ENCODE assay signal across 22 cellular contexts in the genomic region with DNA sequence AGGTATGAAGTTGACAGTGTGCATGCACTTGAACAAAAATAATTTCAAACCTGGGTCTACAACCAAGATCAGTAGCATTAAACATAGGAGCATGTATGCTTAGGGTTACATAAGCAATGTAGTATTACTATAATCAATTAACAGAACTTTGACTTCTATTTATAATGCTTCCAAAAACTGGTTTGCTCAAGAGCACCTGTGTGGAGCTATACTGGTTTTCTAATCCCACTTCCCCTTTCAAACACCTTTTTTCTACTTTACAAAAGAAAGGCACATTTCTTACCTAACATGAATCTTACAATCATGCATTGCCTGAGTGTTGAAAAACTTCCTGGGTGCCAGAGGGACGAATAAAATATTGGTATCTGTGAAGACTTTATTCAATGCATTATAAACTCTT.
DNase-seq lines count a peak whose midpoint lies in the region; ATAC-seq and TF ChIP-seq lines count a peak whose summit lies in the region.
"Had no signal": no experiment of that assay in that cellular context is flagged by ENCODE, and none has a peak within 500 bp of the region (broad histone marks: within the 10 kb centered on the region; RNA-seq: fewer than 3 reads in every experiment).

No MANE protein-coding gene starts in this region.

- TF ChIP-seq CTCF in neutrophil (IDR thresholded peaks at IDR 0.05) = no peak

- no peak overlapping the region for H3K4ac ChIP-seq in mesendoderm (ENCODE audit: low read depth, low read length)

- H3K79me2 ChIP-seq in mesendoderm (ENCODE audit: control insufficient read depth, insufficient read depth, low read length) = no peaks in the 10 kb centered on the region

- H3K36me3 ChIP-seq in neutrophil (no peaks in the 10 kb centered on the region), mesendoderm (ENCODE audit: control insufficient read depth, insufficient read depth, low read length) (no peaks in the 10 kb centered on the region)
- H3K36me3 ChIP-seq: spleen, thyroid gland had no signal

- no peak overlapping the region for H3K18ac ChIP-seq in mesendoderm (ENCODE audit: low read length)

- H3K4me3 ChIP-seq in neutrophil (ENCODE audit: low read depth in 1 of 2, low read length in 1 of 2) (no peak overlapping the region), mesendoderm (ENCODE audit: low read length) (no peak overlapping the region)
- H3K4me3 ChIP-seq: spleen, thyroid gland had no signal

- H3K27me3 ChIP-seq in neutrophil = no peaks in the 10 kb centered on the region
- H3K27me3 ChIP-seq in mesendoderm (ENCODE audit: insufficient read depth, low read length, poor library complexity) = no peaks in the 10 kb centered on the region
- H3K27me3 ChIP-seq: spleen, thyroid gland had no signal

- H3K56ac ChIP-seq in mesendoderm (ENCODE audit: low read length) = no peak overlapping the region

- H2BK5ac ChIP-seq in mesendoderm (ENCODE audit: low read length) = no peak overlapping the region

- DNase-seq in NCI-H2081 (lab: John Stamatoyannopoulos, UW) (no peak), islet precursor cell (no peak), mesendoderm (no peak)
- DNase-seq: activated CD4-positive, alpha-beta T cell treated with anti-CD3 and anti-CD28 coated beads for 36 hours; activated CD8-positive, alpha-beta memory T cell treated with anti-CD3 and anti-CD28 coated beads, Interleukin-2, amount 50 U/mL, for 4 hours; activated gamma-delta T cell treated with Interleukin-2 at 50 U/mL for 16 hours; AML-193; amniotic stem cell; effector memory CD4-positive, alpha-beta T cell; H9; head of caudate nucleus; natural killer cell; NCI-H1105 treated with DMSO at 0.1 percent for 48 hours; NCI-H774; spleen; stimulated activated naive B cell treated with anti-CD40 and anti-IgM and Interleukin-4, amounts not matched to agents 10 μg/mL and 1 μg/mL and 100 μg/mL, for 72 hours; thyroid gland had no signal

- no peak overlapping the region for H4K8ac ChIP-seq in mesendoderm (ENCODE audit: low read depth, low read length)

- no peaks in the 10 kb centered on the region for H3K9me3 ChIP-seq in neutrophil
- H3K9me3 ChIP-seq: spleen, thyroid gland had no signal

- no peaks in the 10 kb centered on the region for H3K79me1 ChIP-seq in mesendoderm (ENCODE audit: low read length)

- H4K5ac ChIP-seq in mesendoderm (ENCODE audit: low read length) = no peak overlapping the region

- H3K4me1 ChIP-seq in neutrophil (ENCODE audit: control insufficient read depth in 1 of 2, insufficient read depth in 1 of 2, low read depth in 1 of 2, low read length in 1 of 2) = peaks cover 13 to 14% of the 10 kb centered on the region in 2 experiments
- H3K4me1 ChIP-seq in mesendoderm (ENCODE audit: control insufficient read depth, low read depth, low read length) = no peaks in the 10 kb centered on the region
- H3K4me1 ChIP-seq: spleen, thyroid gland had no signal

- H2BK120ac ChIP-seq in mesendoderm (ENCODE audit: low read depth, low read length) = no peak overlapping the region

- no peak overlapping the region for H2AK5ac ChIP-seq in mesendoderm (ENCODE audit: low read length)

- WGBS in mesendoderm (ENCODE audit: extremely low coverage, insufficient coverage, low lambda C conversion rate) = no CpG with 5 or more reads among the region's 1 CpG

- peak overlapping the region; percentile 0 for H3K27ac ChIP-seq in neutrophil
- H3K27ac ChIP-seq in mesendoderm (ENCODE audit: low read depth, low read length) = no peak overlapping the region
- H3K27ac ChIP-seq: KMS-11, spleen, thyroid gland had no signal

- no peak overlapping the region for H3K4me2 ChIP-seq in mesendoderm (ENCODE audit: low read length)
- H3K4me2 ChIP-seq: KMS-11 had no signal

- no peak overlapping the region for H3K9ac ChIP-seq in mesendoderm (ENCODE audit: low read length)
- H3K9ac ChIP-seq: KMS-11 had no signal

- H3K23ac ChIP-seq in mesendoderm (ENCODE audit: low read length) = no peak overlapping the region

- ATAC-seq in GM19351 (IDR thresholded peaks at IDR 0.05; ENCODE audit: unreplicated experiment) (peak; percentile 81), GM21825 (IDR thresholded peaks at IDR 0.05; ENCODE audit: unreplicated experiment) (peak; percentile 73), HG03175 (IDR thresholded peaks at IDR 0.05; ENCODE audit: unreplicated experiment) (peak; percentile 72)
- ATAC-seq: activated CD4-positive, alpha-beta T cell treated with anti-CD3 and anti-CD28 coated beads for 36 hours; natural killer cell; stimulated activated naive B cell treated with anti-CD40 and anti-IgM and Interleukin-4, amounts not matched to agents 10 μg/mL and 1 μg/mL and 100 μg/mL, for 72 hours had no signal

- H2BK15ac ChIP-seq in mesendoderm (replicated peaks; ENCODE audit: low read depth) = no peak overlapping the region
